In genomic region chr3:29649815-29650547, GRCh38 we compare ENCODE assay signal across 8 cellular contexts.
DNase-seq lines count a peak whose midpoint lies in the region; ATAC-seq and TF ChIP-seq lines count a peak whose summit lies in the region.
"Had no signal": no experiment of that assay in that cellular context is flagged by ENCODE, and none has a peak within 500 bp of the region (broad histone marks: within the 10 kb centered on the region; RNA-seq: fewer than 3 reads in every experiment).

No MANE protein-coding gene starts in this region.

- H3K27me3 Mint-ChIP-seq in natural killer cell (ENCODE audit: low read depth in 2 of 2): no peaks in the 10 kb centered on the region

- WGBS in adrenal gland, 4 donors: 76 to 81% (median 79%) methylated on average over 6 of the region's 6 CpGs

- no peaks in the 10 kb centered on the region for H3K4me1 Mint-ChIP-seq in natural killer cell

- no peak overlapping the region for H3K27ac Mint-ChIP-seq in natural killer cell
- H3K27ac Mint-ChIP-seq: dendritic cell treated with granulocyte-macrophage colony-stimulating factor and Interleukin-4, amounts not matched to agents 40 ng/mL and 50 ng/mL, for 4 days had no signal

- H3K4me3 ChIP-seq in adrenal gland: no peak overlapping the region

- H3K36me3 ChIP-seq in adrenal gland (replicated peaks in 1 of 2): no peaks in the 10 kb centered on the region

- TF ChIP-seq POLR2A in adrenal gland (IDR thresholded peaks at IDR 0.05): no peak

- peaks cover 0 to 24% of the 10 kb centered on the region in 2 donors for H3K4me1 ChIP-seq in adrenal gland (replicated peaks in 1 of 2)

- no peak overlapping the region for H3K27ac ChIP-seq in adrenal gland

- no peaks in the 10 kb centered on the region for H3K27me3 ChIP-seq in adrenal gland

- H3K4me3 Mint-ChIP-seq in natural killer cell: no peak overlapping the region
- H3K4me3 Mint-ChIP-seq: dendritic cell treated with granulocyte-macrophage colony-stimulating factor and Interleukin-4, amounts not matched to agents 40 ng/mL and 50 ng/mL, for 4 days had no signal

- ATAC-seq in GM19455 (IDR thresholded peaks at IDR 0.05; ENCODE audit: unreplicated experiment): peak; percentile 79
- ATAC-seq in HG03280 (IDR thresholded peaks at IDR 0.05; ENCODE audit: unreplicated experiment): peak; percentile 77
- ATAC-seq in GM19023 (IDR thresholded peaks at IDR 0.05; ENCODE audit: unreplicated experiment): no peak
- no peak for ATAC-seq in HG03521 (IDR thresholded peaks at IDR 0.05; ENCODE audit: unreplicated experiment)
- ATAC-seq in natural killer cell: no peak

- peaks cover 4 to 10% of the 10 kb centered on the region in 2 donors for H3K9me3 Mint-ChIP-seq in natural killer cell
- H3K9me3 Mint-ChIP-seq: dendritic cell treated with granulocyte-macrophage colony-stimulating factor and Interleukin-4, amounts not matched to agents 40 ng/mL and 50 ng/mL, for 4 days had no signal

- peak in 5 of 7 donors; percentile 12 to 57 (median 30) for DNase-seq in adrenal gland
- peak; percentile 31 for DNase-seq in smooth muscle cell of the brain vasculature (ENCODE audit: low read depth, low spot score)
- no peak for DNase-seq in natural killer cell

- H3K9me3 ChIP-seq in adrenal gland (replicated peaks in 1 of 3): no peaks in the 10 kb centered on the region

- TF ChIP-seq CTCF in adrenal gland (IDR thresholded peaks at IDR 0.05) (no peak), natural killer cell (IDR thresholded peaks at IDR 0.05) (no peak)

- no peaks in the 10 kb centered on the region for H3K36me3 Mint-ChIP-seq in natural killer cell

- intact Hi-C loops in adrenal gland (cut with DNase I): no loop called here
- intact Hi-C loops in natural killer cell (cut with micrococcal nuclease): no loop called here

Comparison
In these comparisons a context has a peak if more than half of its experiments do, and no peak if none do; other contexts are left out.
1. ATAC-seq: peak in GM19455 (single experiment) and HG03280 (single experiment); none in GM19023 (single experiment), HG03521 (single experiment) and natural killer cell (0 of 3).